Comparison of ENCODE assay signal across 26 cellular contexts in genomic region chr22:47781427-47782111, GRCh38.
DNase-seq lines count a peak whose midpoint lies in the region; TF ChIP-seq lines count a peak whose summit lies in the region.
"Had no signal": no experiment of that assay in that cellular context is flagged by ENCODE, and none has a peak within 500 bp of the region (broad histone marks: within the 10 kb centered on the region; RNA-seq: fewer than 3 reads in every experiment).

No MANE protein-coding gene starts in this region.

- no peak overlapping the region for H2BK120ac ChIP-seq in mesenchymal stem cell (ENCODE audit: low read depth, low read length)

- no peak overlapping the region for H3K4me2 ChIP-seq in neural progenitor cell
- H3K4me2 ChIP-seq in mesenchymal stem cell (ENCODE audit: low read length, poor library complexity, severe bottlenecking) = no peak overlapping the region
- H3K4me2 ChIP-seq: GM23338 had no signal

- no peaks in the 10 kb centered on the region for H3K36me3 ChIP-seq in neural progenitor cell
- H3K36me3 ChIP-seq in mesenchymal stem cell (ENCODE audit: control insufficient read depth in 1 of 2, insufficient read depth in 2 of 2, low read depth in 1 of 2, low read length in 2 of 2) = no peaks in the 10 kb centered on the region
- H3K36me3 ChIP-seq: HAP-1, MG63 had no signal

- H3K9me3 ChIP-seq in neural progenitor cell (ENCODE audit: low read depth) = no peaks in the 10 kb centered on the region
- peaks cover 11% of the 10 kb centered on the region for H3K9me3 ChIP-seq in mesenchymal stem cell (ENCODE audit: control insufficient read depth, low read length)
- H3K9me3 ChIP-seq: Caco-2, HAP-1, MG63 had no signal

- peak overlapping the region; percentile 61 for H3K27ac Mint-ChIP-seq in neural progenitor cell
- H3K27ac Mint-ChIP-seq: GM23338, HFFc6 had no signal

- H3K79me2 ChIP-seq in neural progenitor cell (ENCODE audit: low read depth) = no peaks in the 10 kb centered on the region

- H3K27me3 ChIP-seq in dorsolateral prefrontal cortex (peaks cover 0 to 8% (median 0%) of the 10 kb centered on the region in 45 donors), neural progenitor cell (no peaks in the 10 kb centered on the region), mesenchymal stem cell (ENCODE audit: control insufficient read depth in 1 of 2, insufficient read depth in 1 of 2, low read length in 2 of 2) (no peaks in the 10 kb centered on the region)
- H3K27me3 ChIP-seq: MG63 had no signal

- peaks cover 16% of the 10 kb centered on the region for H3K4me1 Mint-ChIP-seq in neural progenitor cell
- H3K4me1 Mint-ChIP-seq: CD4-positive, alpha-beta memory T cell had no signal

- H3K14ac ChIP-seq in mesenchymal stem cell (ENCODE audit: low read length in 2 of 2) = no peak overlapping the region

- peaks cover 2% of the 10 kb centered on the region for H3K36me3 Mint-ChIP-seq in neural progenitor cell

- no peak overlapping the region for H2AFZ ChIP-seq in neural progenitor cell (replicated peaks)
- H2AFZ ChIP-seq in mesenchymal stem cell (ENCODE audit: low read depth, low read length) = no peak overlapping the region
- H2AFZ ChIP-seq: GM23338 had no signal

- H2BK12ac ChIP-seq in mesenchymal stem cell (ENCODE audit: low read length in 2 of 2) = no peak overlapping the region

- H3K4me3 Mint-ChIP-seq in neural progenitor cell = no peak overlapping the region
- H3K4me3 Mint-ChIP-seq: CD4-positive, alpha-beta memory T cell; GM23338; HFFc6 had no signal

- intact Hi-C loops in dorsolateral prefrontal cortex (cut with DNase I) = no loop called here

- H3K4ac ChIP-seq in mesenchymal stem cell (ENCODE audit: low read depth in 1 of 2, low read length in 2 of 2) = no peak overlapping the region

- H4K91ac ChIP-seq in mesenchymal stem cell (ENCODE audit: low read length) = no peak overlapping the region

- peak in 1 of 10 donors; percentile 36 for DNase-seq in dorsolateral prefrontal cortex
- DNase-seq in neural progenitor cell (ENCODE audit: low spot score) = no peak
- DNase-seq in HT-29 (ENCODE audit: low spot score) = no peak
- no peak for DNase-seq in medulla oblongata (ENCODE audit: extremely low spot score)
- DNase-seq in mesenchymal stem cell = no peak
- DNase-seq: C1 segment of cervical spinal cord; Caco-2; CD4-positive, alpha-beta memory T cell; DMS79; EL; GDM1; HFFc6; IMR-90; KG1; MG63; NCI-H1105 treated with DMSO at 0.1 percent for 48 hours; NCI-H146; NCI-H1930; NCI-H2107; NCI-H524; NCI-H748 treated with DMSO at 0.1 percent for 48 hours had no signal

- peak overlapping the region; percentile 78 for H3K27ac ChIP-seq in angular gyrus (ENCODE audit: low read depth, low read length)
- peak overlapping the region in 56 of 59 donors; percentile 10 to 91 (median 74) for H3K27ac ChIP-seq in dorsolateral prefrontal cortex
- H3K27ac ChIP-seq in neural progenitor cell = no peak overlapping the region
- H3K27ac ChIP-seq in temporal lobe (ENCODE audit: low read depth, low read length) = peak overlapping the region; percentile 87
- no peak overlapping the region for H3K27ac ChIP-seq in mesenchymal stem cell (ENCODE audit: low read length, poor library complexity, severe bottlenecking)

- peaks cover 8% of the 10 kb centered on the region for H3K4me1 ChIP-seq in neural progenitor cell
- no peaks in the 10 kb centered on the region for H3K4me1 ChIP-seq in mesenchymal stem cell (ENCODE audit: control insufficient read depth, insufficient read depth, low read depth, low read length)
- H3K4me1 ChIP-seq: Caco-2, HAP-1 had no signal

- H3K23ac ChIP-seq in mesenchymal stem cell (ENCODE audit: low read length in 2 of 2) = no peak overlapping the region

- H3F3A ChIP-seq in neural progenitor cell (ENCODE audit: low read depth) = no peaks in the 10 kb centered on the region

- no peak for TF ChIP-seq CTCF in dorsolateral prefrontal cortex (IDR thresholded peaks at IDR 0.05 in 54 of 56, conservative IDR thresholded peaks at IDR 0.05 in 2 of 56; ENCODE audit: low read depth in 1 of 56, partially characterized antibody in 56 of 56)
- TF ChIP-seq CTCF in neural progenitor cell (IDR thresholded peaks at IDR 0.05) = no peak

- no peak overlapping the region for H3K4me3 ChIP-seq in dorsolateral prefrontal cortex
- no peak overlapping the region for H3K4me3 ChIP-seq in neural progenitor cell
- H3K4me3 ChIP-seq in mesenchymal stem cell (ENCODE audit: insufficient read depth in 1 of 2, low read depth in 1 of 2, low read length in 2 of 2) = no peak overlapping the region
- H3K4me3 ChIP-seq: GM12878, GM23338, HAP-1, MG63 had no signal

- H3K9ac ChIP-seq in neural progenitor cell (no peak overlapping the region), mesenchymal stem cell (ENCODE audit: low read length) (no peak overlapping the region)

- peaks cover 13% of the 10 kb centered on the region for H3K27me3 Mint-ChIP-seq in neural progenitor cell (ENCODE audit: insufficient read depth, low read depth)

- no peak overlapping the region for H2BK5ac ChIP-seq in mesenchymal stem cell (ENCODE audit: low read depth, low read length, poor library complexity, severe bottlenecking)

- H2BK15ac ChIP-seq in mesenchymal stem cell (ENCODE audit: low read depth, poor library complexity, severe bottlenecking) = no peak overlapping the region

- WGBS in mesenchymal stem cell = 89% methylated on average over 20 of the region's 20 CpGs

- no peaks in the 10 kb centered on the region for H4K20me1 ChIP-seq in neural progenitor cell (ENCODE audit: low read depth)

- H3K9me3 Mint-ChIP-seq in neural progenitor cell = peaks cover 30% of the 10 kb centered on the region

- H4K8ac ChIP-seq in mesenchymal stem cell (ENCODE audit: low read length) = no peak overlapping the region

- no peak overlapping the region for H2AK5ac ChIP-seq in mesenchymal stem cell (ENCODE audit: low read length, severe bottlenecking)

- no peaks in the 10 kb centered on the region for H3K79me1 ChIP-seq in mesenchymal stem cell (replicated peaks; ENCODE audit: low read length, poor library complexity, severe bottlenecking)

- H3K18ac ChIP-seq in mesenchymal stem cell (ENCODE audit: low read depth in 1 of 2, low read length in 2 of 2) = no peak overlapping the region

Comparison
In these comparisons a context has a peak if more than half of its experiments do, and no peak if none do; other contexts are left out.
1. H3K27ac ChIP-seq: peak in angular gyrus (single experiment), dorsolateral prefrontal cortex (56 of 59) and temporal lobe (single experiment); none in neural progenitor cell (single experiment) and mesenchymal stem cell (single experiment).